8 cellular contexts compared by ENCODE assay signal in genomic region chr7:115009139-115009538, GRCh38.
A peak's percentile ranks its signal among the peaks of the same experiment; 100 is the strongest.
DNase-seq lines count a peak whose midpoint lies in the region; ATAC-seq lines count a peak whose summit lies in the region.

No MANE protein-coding gene starts in this region.

- H3K27ac Mint-ChIP-seq in immature natural killer cell: peak overlapping the region; percentile 54 to 88 (median 86)

- H3K27me3 Mint-ChIP-seq in immature natural killer cell (ENCODE audit: low read depth in 3 of 3): peaks cover 0 to 1% (median 1%) of the 10 kb centered on the region in 3 donors

- H3K36me3 Mint-ChIP-seq in immature natural killer cell: peaks cover 0 to 9% (median 8%) of the 10 kb centered on the region in 3 donors

- ATAC-seq in GM18498 (IDR thresholded peaks at IDR 0.05; ENCODE audit: unreplicated experiment) (peak; percentile 84), GM21717 (IDR thresholded peaks at IDR 0.05; ENCODE audit: unreplicated experiment) (peak; percentile 83)

- H3K9me3 Mint-ChIP-seq in immature natural killer cell: no peaks in the 10 kb centered on the region

- no peak overlapping the region for H3K27ac ChIP-seq in substantia nigra (ENCODE audit: low read depth, low read length, poor library complexity, severe bottlenecking)

- peak overlapping the region; percentile 58 to 78 (median 77) for H3K4me3 Mint-ChIP-seq in immature natural killer cell

- DNase-seq in LHCN-M2 (ENCODE audit: low read depth) (peak; percentile 16), immature natural killer cell (no peak), dermis blood vessel endothelial cell (no peak), NCI-H1694 (lab: John Stamatoyannopoulos, UW) (no peak), substantia nigra (lab: John Stamatoyannopoulos, UW) (no peak), NCI-H1092 treated with DMSO at 0.1 percent for 48 hours (lab: John Stamatoyannopoulos, UW) (no peak)

- peaks cover 58 to 88% of the 10 kb centered on the region in 2 donors for H3K4me1 Mint-ChIP-seq in immature natural killer cell
